Comparison of ENCODE assay signal across 1 cellular context in the genomic region with DNA sequence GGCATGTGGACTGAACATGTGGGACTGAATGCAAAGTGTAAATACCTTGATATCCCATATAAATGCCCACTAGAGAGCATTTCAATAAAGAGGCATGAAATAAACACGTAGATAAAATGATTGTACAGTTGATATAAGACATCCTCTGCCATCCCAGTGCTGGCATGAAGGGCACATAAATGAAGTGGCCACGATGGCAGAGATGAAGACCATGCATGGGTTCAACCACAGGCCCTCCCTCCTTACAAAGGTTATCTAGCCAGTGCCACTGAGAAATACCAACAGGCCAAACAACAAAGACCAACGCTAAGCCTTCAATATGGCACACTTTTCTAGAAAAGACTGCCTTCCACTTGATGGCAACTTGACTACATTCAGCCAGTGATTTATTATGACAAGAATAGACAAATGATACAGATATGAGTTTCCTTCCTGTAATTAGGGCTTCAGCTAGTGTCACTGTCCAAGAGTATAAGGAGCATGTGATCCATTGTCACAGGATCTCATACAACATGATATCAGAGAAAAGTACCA.
TF ChIP-seq lines count a peak whose summit lies in the region.

No MANE protein-coding gene starts in this region.

TF ChIP-seq in K562, 482 proteins besides CTCF, POLR2A, EP300 and RAD21 (continued from another document):
- TF ChIP-seq, protein P1, sequence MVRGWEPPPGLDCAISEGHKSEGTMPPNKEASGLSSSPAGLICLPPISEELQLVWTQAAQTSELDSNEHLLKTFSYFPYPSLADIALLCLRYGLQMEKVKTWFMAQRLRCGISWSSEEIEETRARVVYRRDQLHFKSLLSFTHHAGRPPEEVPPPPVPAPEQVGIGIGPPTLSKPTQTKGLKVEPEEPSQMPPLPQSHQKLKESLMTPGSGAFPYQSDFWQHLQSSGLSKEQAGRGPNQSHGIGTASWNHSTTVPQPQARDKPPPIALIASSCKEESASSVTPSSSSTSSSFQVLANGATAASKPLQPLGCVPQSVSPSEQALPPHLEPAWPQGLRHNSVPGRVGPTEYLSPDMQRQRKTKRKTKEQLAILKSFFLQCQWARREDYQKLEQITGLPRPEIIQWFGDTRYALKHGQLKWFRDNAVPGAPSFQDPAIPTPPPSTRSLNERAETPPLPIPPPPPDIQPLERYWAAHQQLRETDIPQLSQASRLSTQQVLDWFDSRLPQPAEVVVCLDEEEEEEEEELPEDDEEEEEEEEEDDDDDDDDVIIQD (CRISPR knock-in tag; IDR thresholded peaks at IDR 0.05): no peak
- TF ChIP-seq NR4A1 (CRISPR knock-in tag; IDR thresholded peaks at IDR 0.05) (no peak), NR4A1 (tag; IDR thresholded peaks at IDR 0.05) (0 out of 2 replicates have a peak, but pooled peaks have one; percentile 33), PPARD (CRISPR knock-in tag; IDR thresholded peaks at IDR 0.05) (no peak), HSF4 (CRISPR knock-in tag; IDR thresholded peaks at IDR 0.05; ENCODE audit: borderline replicate concordance) (no peak)
